In the genomic region with DNA sequence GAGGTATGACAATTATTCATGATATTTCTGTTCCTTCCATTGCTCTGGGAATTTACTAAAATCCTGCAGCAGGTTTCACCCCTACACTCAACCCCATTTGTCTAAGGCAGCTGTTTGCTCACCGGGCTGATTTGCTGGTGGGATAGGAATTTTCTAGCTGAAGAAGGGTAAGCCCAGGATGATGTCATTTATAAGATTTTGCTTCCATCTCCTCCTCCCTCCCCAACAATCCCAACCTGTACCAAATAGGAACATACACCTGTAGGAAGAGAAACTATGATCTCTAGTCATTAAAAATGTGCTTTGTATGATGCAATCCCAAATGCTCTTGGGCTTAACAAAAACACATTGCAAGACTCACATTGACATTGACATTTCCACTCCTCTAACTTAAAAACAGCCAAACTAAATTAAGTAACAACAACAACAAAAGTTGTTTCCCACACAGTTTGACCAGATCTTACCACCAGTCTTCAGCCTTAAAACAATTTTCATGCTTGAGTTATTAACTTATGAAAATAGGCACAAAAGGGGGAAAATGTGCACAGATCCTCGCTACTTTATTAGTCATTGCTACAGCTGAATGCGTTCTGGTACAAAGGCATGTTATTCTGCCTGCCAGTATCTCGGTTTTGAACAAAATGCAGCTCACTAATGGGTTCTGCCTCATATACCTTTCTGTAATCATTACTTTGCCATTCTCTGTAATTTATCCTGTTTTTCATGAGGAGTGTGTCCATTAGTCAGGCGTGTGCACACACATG, we compare ENCODE assay signal across 8 cellular contexts.
A peak's percentile ranks its signal among the peaks of the same experiment; 100 is the strongest.
DNase-seq lines count a peak whose midpoint lies in the region; ATAC-seq and TF ChIP-seq lines count a peak whose summit lies in the region.
"Not testable (repeated sequence)": the region's sequence is repeated elsewhere in the genome, so short reads cannot be mapped to it uniquely, and the experiment has no call there.

No MANE protein-coding gene starts in this region.

- not testable (repeated sequence) for H2BK120ac ChIP-seq in IMR-90 (ENCODE audit: low read depth, low read length)

- not testable (repeated sequence) for TF ChIP-seq POLR2A in IMR-90 (IDR thresholded peaks at IDR 0.05; ENCODE audit: low read depth, low read length)

- not testable (repeated sequence) for H3K23ac ChIP-seq in IMR-90 (ENCODE audit: low read depth, low read length)

- H3K14ac ChIP-seq in IMR-90 (replicated peaks; ENCODE audit: low read depth, low read length), result not testable (repeated sequence)

- not testable (repeated sequence) for H3K9me1 ChIP-seq in IMR-90 (ENCODE audit: insufficient read depth, low read length)

- CTCF ChIA-PET in IMR-90 (lab: Yijun Ruan, JAX), result not testable (repeated sequence)

- not testable (repeated sequence) for H3K27me3 Mint-ChIP-seq in activated T-cell treated with anti-CD3 and anti-CD28 coated beads, Interleukin-2, amount 50 U/mL, for 4 hours (ENCODE audit: low read depth)

- H3K4me1 Mint-ChIP-seq in activated T-cell treated with anti-CD3 and anti-CD28 coated beads, Interleukin-2, amount 50 U/mL, for 4 hours (ENCODE audit: low read depth), result not testable (repeated sequence)

- H2AK9ac ChIP-seq in IMR-90 (replicated peaks; ENCODE audit: low read depth, low read length, poor library complexity), result not testable (repeated sequence)

- H2BK20ac ChIP-seq in IMR-90 (ENCODE audit: low read depth, low read length), result not testable (repeated sequence)

- H3K18ac ChIP-seq in IMR-90 (ENCODE audit: low read depth, low read length), result not testable (repeated sequence)

- not testable (repeated sequence) for H3K9me3 Mint-ChIP-seq in activated T-cell treated with anti-CD3 and anti-CD28 coated beads, Interleukin-2, amount 50 U/mL, for 4 hours

- not testable (repeated sequence) for H4K20me1 ChIP-seq in IMR-90 (ENCODE audit: insufficient read depth, low read length)

- in situ Hi-C loops in ACHN (cut with HindIII; ENCODE audit: low pct_ligation_motif_present, low pct_unique_long_range_greater_than_20kb, low sequenced_read_pairs); IMR-90 (cut with MboI; ENCODE audit: low sequenced_read_pairs): not testable (repeated sequence)

- not testable (repeated sequence) for H3K4me3 Mint-ChIP-seq in activated T-cell treated with anti-CD3 and anti-CD28 coated beads, Interleukin-2, amount 50 U/mL, for 4 hours

- not testable (repeated sequence) for H3K4me1 ChIP-seq in IMR-90 (ENCODE audit: control insufficient read depth, insufficient read depth, low read length)

- not testable (repeated sequence) for H3K4me3 ChIP-seq in IMR-90 (ENCODE audit: insufficient read depth, low read depth, low read length); choroid plexus epithelial cell (ENCODE audit: low read depth, low read length)

- not testable (repeated sequence) for H4K8ac ChIP-seq in IMR-90 (ENCODE audit: low read depth in 2 of 2, low read length in 2 of 2)

- TF ChIP-seq RAD21 in IMR-90 (IDR thresholded peaks at IDR 0.05; ENCODE audit: low read length), result not testable (repeated sequence)

- H3K27ac ChIP-seq in IMR-90 (ENCODE audit: insufficient read depth, low read length), result not testable (repeated sequence)

- not testable (repeated sequence) for H3K4me2 ChIP-seq in IMR-90 (ENCODE audit: low read depth, low read length)

- H3K36me3 Mint-ChIP-seq in activated T-cell treated with anti-CD3 and anti-CD28 coated beads, Interleukin-2, amount 50 U/mL, for 4 hours (ENCODE audit: insufficient read depth), result not testable (repeated sequence)

- not testable (repeated sequence) for H2BK15ac ChIP-seq in IMR-90 (ENCODE audit: low read depth, low read length)

- peak; percentile 51 for ATAC-seq in GM18498 (IDR thresholded peaks at IDR 0.05; ENCODE audit: unreplicated experiment)
- ATAC-seq in HG02642 (IDR thresholded peaks at IDR 0.05; ENCODE audit: poor library complexity, unreplicated experiment), result peak; percentile 73
- ATAC-seq in IMR-90 (ENCODE audit: low read depth), result peak; percentile 77
- ATAC-seq in activated T-cell treated with anti-CD3 and anti-CD28 coated beads, Interleukin-2, amount 50 U/mL, for 4 hours, result peak; percentile 10 to 50
- ATAC-seq in left cardiac atrium, result peak; percentile 17 to 54
- peak; percentile 78 for ATAC-seq in omental fat pad (ENCODE audit: low FRiP score)

- intact Hi-C loops in IMR-90 (cut with micrococcal nuclease); left cardiac atrium (cut with DNase I): not testable (repeated sequence)

- TF ChIP-seq CTCF in IMR-90 (conservative IDR thresholded peaks at IDR 0.05; ENCODE audit: low read depth, low read length); choroid plexus epithelial cell (conservative IDR thresholded peaks at IDR 0.05; ENCODE audit: low read depth, low read length); omental fat pad (IDR thresholded peaks at IDR 0.05): not testable (repeated sequence)

- dilution Hi-C loops in IMR-90 (cut with HindIII; ENCODE audit: low sequenced_read_pairs, unreplicated experiment), result not testable (repeated sequence)

- not testable (repeated sequence) for H3K36me3 ChIP-seq in IMR-90 (ENCODE audit: control insufficient read depth, insufficient read depth, low read length)

- H3K9me3 ChIP-seq in IMR-90 (ENCODE audit: control insufficient read depth, insufficient read depth, low read length), result not testable (repeated sequence)

- WGBS in IMR-90 (ENCODE audit: extremely low coverage in 2 of 2, insufficient read length in 1 of 2), 2 experiments, result no CpG with 5 or more reads among the region's 5 CpGs

- not testable (repeated sequence) for BruUV-seq in IMR-90 (replicated peaks; lab: Mats Ljungman, UMichigan)

- H2AK5ac ChIP-seq in IMR-90 (ENCODE audit: low read depth, low read length), result not testable (repeated sequence)

- peaks cover 0 to 17% of the 10 kb centered on the region in 2 experiments; a peak in 1 of 4 replicates for H3K79me1 ChIP-seq in IMR-90 (ENCODE audit: low read depth in 1 of 2, low read length in 2 of 2)

- not testable (repeated sequence) for H3K56ac ChIP-seq in IMR-90 (ENCODE audit: extremely low read depth, insufficient read depth, low read length)

- DNase-seq in ACHN (peak; percentile 33), IMR-90 (peak; percentile 62), choroid plexus epithelial cell (ENCODE audit: low read depth) (peak; percentile 49)
- not testable (repeated sequence) for DNase-seq in activated T-cell treated with anti-CD3 and anti-CD28 coated beads, Interleukin-2, amount 50 U/mL, for 4 hours; left cardiac atrium; omental fat pad (ENCODE audit: low spot score)

- not testable (repeated sequence) for H2AFZ ChIP-seq in IMR-90 (replicated peaks; ENCODE audit: low read length, poor library complexity)

- not testable (repeated sequence) for H4K91ac ChIP-seq in IMR-90 (ENCODE audit: insufficient read depth, low read depth, low read length)

- H4K5ac ChIP-seq in IMR-90 (ENCODE audit: low read depth, low read length), result not testable (repeated sequence)

- POLR2A ChIA-PET in IMR-90 (lab: Charles Lee; ENCODE audit: unreplicated experiment), result not testable (repeated sequence)

- not testable (repeated sequence) for H3K4ac ChIP-seq in IMR-90 (ENCODE audit: low read depth, low read length)

- not testable (repeated sequence) for H3K27me3 ChIP-seq in IMR-90 (ENCODE audit: control insufficient read depth, insufficient read depth, low read length)

- not testable (repeated sequence) for H3K9ac ChIP-seq in IMR-90 (ENCODE audit: low read depth, low read length)

- H2BK5ac ChIP-seq in IMR-90 (ENCODE audit: low read depth, low read length, poor library complexity, severe bottlenecking), result not testable (repeated sequence)
